ENCODE assay signal across 17 cellular contexts in the genomic region with DNA sequence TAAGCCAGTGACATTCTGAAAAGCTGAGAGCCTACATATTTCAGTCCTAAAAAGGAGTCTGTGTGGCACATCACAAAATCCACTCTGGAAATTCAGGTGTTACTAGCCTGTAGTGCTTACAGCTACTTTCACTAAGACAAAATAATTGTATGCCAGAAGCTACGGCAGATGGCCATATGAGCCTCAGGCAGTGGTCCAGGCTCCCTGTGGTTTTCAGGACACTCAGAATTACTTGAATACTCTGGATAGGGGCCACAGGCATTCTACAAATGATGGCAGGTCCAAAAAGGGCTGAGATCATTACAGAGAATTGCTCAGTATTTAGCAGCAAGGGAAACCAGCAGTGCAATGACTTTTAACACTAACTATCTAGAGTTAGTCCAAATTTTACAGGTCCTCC.
"Had no signal": no experiment of that assay in that cellular context is flagged by ENCODE, and none has a peak within 500 bp of the region (broad histone marks: within the 10 kb centered on the region; RNA-seq: fewer than 3 reads in every experiment).

No MANE protein-coding gene starts in this region.

- H3K4me1 ChIP-seq: pancreas, stomach had no signal

- DNase-seq: activated CD4-positive, alpha-beta T cell treated with anti-CD3 and anti-CD28 coated beads for 1 hour; activated CD4-positive, alpha-beta T cell treated with anti-CD3 and anti-CD28 coated beads, Interleukin-2, amount 50 U/mL, for 48 hours; activated gamma-delta T cell treated with Interleukin-2 at 50 U/mL for 16 hours; activated naive CD8-positive, alpha-beta T cell treated with anti-CD3 and anti-CD28 coated beads, Interleukin-2, amount 10 ng/mL, durations not matched to agents 7 days and 5 days; activated T-cell treated with anti-CD3 and anti-CD28 coated beads, Interleukin-2, amount 50 U/mL, for 48 hours; aorta; cortex of kidney; effector CD8-positive, alpha-beta T cell; left cardiac atrium; naive B cell; pancreas; stimulated activated CD4-positive, alpha-beta T cell treated with anti-CD3 and anti-CD28 coated beads, Interleukin-15, amount 100 ng/mL, for 24 hours; stimulated activated CD4-positive, alpha-beta T cell treated with anti-CD3 and anti-CD28 coated beads, Interleukin-4, amount 100 ng/mL, for 24 hours; stomach; T-helper 9 cell had no signal

- H3K9me3 ChIP-seq: pancreas, stomach, thoracic aorta had no signal

- H3K36me3 ChIP-seq: pancreas, stomach, thoracic aorta had no signal

- H3K27ac ChIP-seq: pancreas, stomach, thoracic aorta had no signal

- H3K27me3 ChIP-seq: pancreas, stomach had no signal

- H3K4me3 ChIP-seq: lung, pancreas, stomach, thoracic aorta had no signal

- ATAC-seq: left cardiac atrium, pancreas had no signal
